24 cellular contexts compared by ENCODE assay signal in the genomic region with DNA sequence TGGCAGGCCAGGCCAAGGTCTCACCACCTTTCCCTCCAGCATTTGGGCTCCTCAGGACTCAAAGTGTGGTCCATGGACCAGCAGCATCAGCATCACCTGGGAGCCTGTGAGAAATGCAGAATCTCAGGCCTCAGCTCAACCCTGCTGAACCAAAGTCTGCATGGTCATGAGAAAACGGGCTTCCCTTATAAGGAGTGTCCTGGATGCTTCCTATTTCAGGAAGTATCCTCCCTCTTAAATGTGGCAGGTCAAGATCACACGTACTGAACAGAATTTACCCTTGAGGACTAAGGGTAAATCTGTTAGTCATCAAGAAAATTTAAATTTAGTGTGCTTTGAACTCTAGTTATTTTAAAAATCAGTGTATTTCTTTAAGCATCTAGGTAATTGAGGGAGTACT. TPM values are rescaled to one million over a fixed set of nuclear protein-coding genes. Genes with fewer than 3 reads are reported as not detected.
DNase-seq lines count a peak whose midpoint lies in the region; ATAC-seq, FAIRE-seq and TF ChIP-seq lines count a peak whose summit lies in the region.
"Had no signal": no experiment of that assay in that cellular context is flagged by ENCODE, and none has a peak within 500 bp of the region (broad histone marks: within the 10 kb centered on the region; RNA-seq: fewer than 3 reads in every experiment).

No MANE protein-coding gene starts in this region.

- H3K9me1 ChIP-seq in K562 (ENCODE audit: control insufficient read depth, insufficient read depth, low read length) = no peaks in the 10 kb centered on the region

- in situ Hi-C loops in K562 (cut with MboI) (no loop called here), brain microvascular endothelial cell (cut with HindIII; ENCODE audit: low pct_ligation_motif_present, low sequenced_read_pairs) (no loop called here)

- H3K9ac ChIP-seq in K562 (ENCODE audit: insufficient read depth in 1 of 2, low read depth in 2 of 2, low read length in 2 of 2) = no peak overlapping the region

- POLR2A ChIA-PET in K562 (lab: Yijun Ruan, JAX) = interaction anchor here (1.0 kb wide), 1 partner anchor 383 kb away, joined by 3 read pairs; no protein-coding TSS in a partner anchor

- peaks cover 12% of the 10 kb centered on the region for H3K27me3 Mint-ChIP-seq in mesothelial cell of epicardium (ENCODE audit: low read depth)

- H3K27ac ChIP-seq in heart left ventricle (no peak overlapping the region), K562 (ENCODE audit: extremely low read depth, low read depth, low read length) (no peak overlapping the region), brain microvascular endothelial cell (no peak overlapping the region)
- H3K27ac ChIP-seq: C4-2B, Peyer's patch had no signal

- 21 to 36% (median 32%) methylated on average over 2 of the region's 2 CpGs for WGBS in heart left ventricle, 4 donors
- 3% methylated on average over 2 of the region's 2 CpGs for WGBS in K562 (ENCODE audit: insufficient coverage, low coverage, missing lambda C conversion rate)

- H3K4me3 Mint-ChIP-seq in mesothelial cell of epicardium = no peak overlapping the region
- H3K4me3 Mint-ChIP-seq: CD8-positive, alpha-beta memory T cell had no signal

- no peaks in the 10 kb centered on the region for H4K20me1 ChIP-seq in K562 (replicated peaks; ENCODE audit: control insufficient read depth, insufficient read depth, low read length)

- H3K9me3 ChIP-seq in heart left ventricle (no peaks in the 10 kb centered on the region), K562 (replicated peaks; ENCODE audit: control insufficient read depth, insufficient read depth, low read depth, low read length) (no peaks in the 10 kb centered on the region)
- H3K9me3 ChIP-seq: MG63, Peyer's patch had no signal

- H3K4me1 ChIP-seq in heart left ventricle = peaks cover 0 to 17% (median 4%) of the 10 kb centered on the region in 12 donors
- H3K4me1 ChIP-seq in K562 (replicated peaks in 1 of 2; ENCODE audit: control insufficient read depth in 2 of 2, insufficient read depth in 2 of 2, low read length in 2 of 2) = no peaks in the 10 kb centered on the region; a peak in 1 of 5 replicates
- H3K4me1 ChIP-seq: Peyer's patch had no signal

- H3K9me3 Mint-ChIP-seq in mesothelial cell of epicardium = no peaks in the 10 kb centered on the region
- H3K9me3 Mint-ChIP-seq: CD8-positive, alpha-beta memory T cell had no signal

- TF ChIP-seq POLR2A in heart left ventricle (IDR thresholded peaks at IDR 0.05) (no peak), K562 (conservative IDR thresholded peaks at IDR 0.05) (no peak)

- H3K4me3 ChIP-seq in heart left ventricle (no peak overlapping the region), K562 (no peak overlapping the region), brain microvascular endothelial cell (ENCODE audit: low read depth, low read length) (no peak overlapping the region)
- H3K4me3 ChIP-seq: MG63, Peyer's patch had no signal

- CTCF ChIA-PET in K562 (lab: Yijun Ruan, JAX; ENCODE audit: low intra/inter-chr PET ratio) = no interaction called here

- H3K27ac Mint-ChIP-seq in mesothelial cell of epicardium = no peak overlapping the region

- TF ChIP-seq RAD21 in K562 (CRISPR knock-in tag; conservative IDR thresholded peaks at IDR 0.05 in 1 of 2, IDR thresholded peaks at IDR 0.05 in 1 of 2) = no peak

- FAIRE-seq in K562 (lab: Jason Lieb, UNC) = no peak
- FAIRE-seq: A204.1, G401.6, GM12892, H54 had no signal

- H3K4me1 Mint-ChIP-seq in mesothelial cell of epicardium = no peaks in the 10 kb centered on the region

- TF ChIP-seq CTCF in heart left ventricle (IDR thresholded peaks at IDR 0.05) (no peak), K562 (IDR thresholded peaks at IDR 0.05 in 2 of 3, conservative IDR thresholded peaks at IDR 0.05 in 1 of 3; ENCODE audit: insufficient read depth in 2 of 3, low read depth in 1 of 3, low read length in 3 of 3) (no peak), mesothelial cell of epicardium (IDR thresholded peaks at IDR 0.05; ENCODE audit: unreplicated experiment) (no peak), brain microvascular endothelial cell (IDR thresholded peaks at IDR 0.05; ENCODE audit: low read depth, low read length, missing control alignments) (no peak)

- no peak for TF ChIP-seq EP300 in K562 (IDR thresholded peaks at IDR 0.05; ENCODE audit: low read length)

- no TSS peak for BruUV-seq in K562 (replicated peaks; lab: Mats Ljungman, UMichigan)

- intact Hi-C loops in heart left ventricle (cut with DNase I) (no loop called here), cardiac septum (cut with DNase I) (no loop called here), K562 (cut with micrococcal nuclease) (no loop called here), left colon (cut with DNase I, micrococcal nuclease) (no loop called here)

- ATAC-seq in heart left ventricle (peak in 3 of 4 donors; percentile 50 to 59 (median 51)), K562 (peak; percentile 28; the same call in 1 of the 3 replicates), left colon (peak; percentile 61), HG03342 (IDR thresholded peaks at IDR 0.05; ENCODE audit: unreplicated experiment) (no peak)

- H2AFZ ChIP-seq in K562 (ENCODE audit: low read depth, low read length) = no peak overlapping the region

- no peak overlapping the region for H3K4me2 ChIP-seq in K562 (ENCODE audit: insufficient read depth, low read length)

- H3K79me2 ChIP-seq in K562 (ENCODE audit: control insufficient read depth, insufficient read depth, low read length) = no peaks in the 10 kb centered on the region

- peaks cover 9% of the 10 kb centered on the region for H3K36me3 Mint-ChIP-seq in mesothelial cell of epicardium

- DNase-seq in heart left ventricle = no peak
- DNase-seq in cardiac septum (ENCODE audit: low spot score) = no peak
- DNase-seq in K562 (ENCODE audit: extremely low read depth in 1 of 4, low spot score in 3 of 4) = no peak
- DNase-seq in left colon = no peak
- no peak for DNase-seq in mesothelial cell of epicardium (ENCODE audit: low spot score in 2 of 2, unreplicated experiment in 2 of 2)
- DNase-seq in brain microvascular endothelial cell = no peak
- DNase-seq: Calu3; CD8-positive, alpha-beta memory T cell; MG63; NCI-H1092 treated with DMSO at 0.1 percent for 48 hours; NCI-H1436 treated with DMSO at 0.1 percent for 48 hours; NCI-H2029; NCI-H2227 treated with DMSO at 0.1 percent for 48 hours; NCI-H510A treated with DMSO at 0.1 percent for 48 hours; NCI-H774; Peyer's patch had no signal

- H3K27me3 ChIP-seq in heart left ventricle (no peaks in the 10 kb centered on the region), K562 (ENCODE audit: control insufficient read depth in 2 of 2, insufficient read depth in 2 of 2, low read length in 2 of 2) (peaks cover 0 to 9% of the 10 kb centered on the region in 2 experiments; a peak in 3 of 5 replicates), brain microvascular endothelial cell (replicated peaks) (no peaks in the 10 kb centered on the region)
- H3K27me3 ChIP-seq: MG63, Peyer's patch had no signal

- H3K36me3 ChIP-seq in heart left ventricle (peaks cover 0 to 32% (median 15%) of the 10 kb centered on the region in 9 donors), K562 (ENCODE audit: control insufficient read depth, insufficient read depth, low read length) (peaks cover 15% of the 10 kb centered on the region; the same call in 2 of the 3 replicates), brain microvascular endothelial cell (replicated peaks) (no peaks in the 10 kb centered on the region)

RNA-seq across cellular contexts. Expression of a gene that starts 11.8 kb away (rescaled TPM):
- total RNA-seq in heart left ventricle (10 to 100 TPM in 1 of 9 donors, 1 to 10 TPM in 1, under 1 TPM in 6, not detected in 1; 0.24 to 11.1 (median 0.43) TPM), cardiac septum (0.62 TPM), K562 (2014; rRNA removed) (not detected in 2 replicates), K562 (2014; rRNA removed; fragmentation: Illumina TruSeq; extraction: Trizol) (not detected in 2 replicates), K562 (2015; rRNA removed; fragmentation: Illumina TruSeq; extraction: Trizol) (not detected in 2 replicates), K562 (2021) (0.07 and 0.20 TPM in 2 replicates), left colon (1 to 10 TPM; 1.6 to 3.2 TPM), mesothelial cell of epicardium (0.31 to 0.38 TPM (median 0.36 TPM) in 3 replicates)
- polyA plus RNA-seq in heart left ventricle (under 1 TPM; 0.33 to 0.65 TPM), K562 (2011; rRNA removed) (not detected in 2 replicates), K562 (2014; fragmentation: Illumina TruSeq; extraction: Trizol) (not detected in 2 replicates), K562 (2014; fragmentation: Nextera tagmentation; extraction: Ambion mirVana) (not detected), K562 (2014; rRNA removed) (not detected in 2 replicates)
- not detected in 2 replicates for total RNA-seq in K562 (2011; cell fraction: chromatin; rRNA removed; ENCODE audit: low replicate concordance)
- total RNA-seq in K562 (2011; cell fraction: nucleolus; rRNA removed) = not detected in 2 replicates
- total RNA-seq in K562 (2011; cell fraction: nucleoplasm; rRNA removed) = not detected in 2 replicates
- polyA plus RNA-seq in K562 (2011; cell fraction: cytosol; rRNA removed) = not detected in 2 replicates
- not detected in 2 replicates for polyA plus RNA-seq in K562 (2011; cell fraction: nucleus; rRNA removed)
- polyA plus RNA-seq in K562 (2012) = not detected in 2 replicates
- not detected in 2 replicates for polyA minus RNA-seq in K562 (2011; rRNA and poly(A)+ RNA removed)
- polyA minus RNA-seq in K562 (2011; cell fraction: cytosol; rRNA and poly(A)+ RNA removed) = not detected in 2 replicates
- not detected in 2 replicates for polyA minus RNA-seq in K562 (2011; cell fraction: nucleus; rRNA and poly(A)+ RNA removed)
- total RNA-seq: Daoy, LHCN-M2 had no signal

RNA-seq across cellular contexts. Expression of a gene that starts 58.9 kb away (rescaled TPM):
- total RNA-seq in heart left ventricle (100 to 1,000 TPM in 4 of 9 donors, 10 to 100 TPM in 5; 56.2 to 148 (median 91.7) TPM), cardiac septum (96.6 TPM), K562 (2014; rRNA removed) (34.1 and 35.6 TPM in 2 replicates), K562 (2014; rRNA removed; fragmentation: Illumina TruSeq; extraction: Trizol) (40.7 and 43.7 TPM in 2 replicates), K562 (2015; rRNA removed; fragmentation: Illumina TruSeq; extraction: Trizol) (31.4 and 38.8 TPM in 2 replicates), K562 (2021) (36.1 and 43.2 TPM in 2 replicates), left colon (10 to 100 TPM; 64.0 to 77.8 TPM), mesothelial cell of epicardium (41.0 to 44.3 TPM (median 43.9 TPM) in 3 replicates)
- polyA plus RNA-seq in heart left ventricle (10 to 100 TPM; 29.9 to 62.6 TPM), K562 (2011; rRNA removed) (19.3 and 33.1 TPM in 2 replicates), K562 (2014; fragmentation: Illumina TruSeq; extraction: Trizol) (28.8 and 43.5 TPM in 2 replicates), K562 (2014; fragmentation: Nextera tagmentation; extraction: Ambion mirVana) (10 to 100 TPM; 13.2 to 16.4 TPM), K562 (2014; rRNA removed) (19.4 and 23.4 TPM in 2 replicates)
- total RNA-seq in K562 (2011; cell fraction: chromatin; rRNA removed; ENCODE audit: low replicate concordance) = 6.2 and 11.8 TPM in 2 replicates
- 5.0 and 6.4 TPM in 2 replicates for total RNA-seq in K562 (2011; cell fraction: nucleolus; rRNA removed)
- 9.9 and 15.2 TPM in 2 replicates for total RNA-seq in K562 (2011; cell fraction: nucleoplasm; rRNA removed)
- 15.4 and 20.2 TPM in 2 replicates for polyA plus RNA-seq in K562 (2011; cell fraction: cytosol; rRNA removed)
- 7.8 and 8.9 TPM in 2 replicates for polyA plus RNA-seq in K562 (2011; cell fraction: nucleus; rRNA removed)
- polyA plus RNA-seq in K562 (2012) = 16.3 and 16.6 TPM in 2 replicates
- polyA minus RNA-seq in K562 (2011; rRNA and poly(A)+ RNA removed) = 58.7 and 78.9 TPM in 2 replicates
- 25.3 and 48.9 TPM in 2 replicates for polyA minus RNA-seq in K562 (2011; cell fraction: cytosol; rRNA and poly(A)+ RNA removed)
- polyA minus RNA-seq in K562 (2011; cell fraction: nucleus; rRNA and poly(A)+ RNA removed) = 7.8 and 10.0 TPM in 2 replicates
